In genomic region chr15:25792128-25792527, GRCh38 we compare ENCODE assay signal across 13 cellular contexts.
A peak's percentile ranks its signal among the peaks of the same experiment; 100 is the strongest.
DNase-seq lines count a peak whose midpoint lies in the region; ATAC-seq, FAIRE-seq and TF ChIP-seq lines count a peak whose summit lies in the region.
"Had no signal": no experiment of that assay in that cellular context is flagged by ENCODE, and none has a peak within 500 bp of the region (broad histone marks: within the 10 kb centered on the region; RNA-seq: fewer than 3 reads in every experiment).

No MANE protein-coding gene starts in this region.

- no peak overlapping the region for H3K9ac ChIP-seq in BLaER1 treated with 17β-estradiol and CSF1 and Interleukin-3, amounts not matched to agents 10 nM and 100 nM
- H3K9ac ChIP-seq in IMR-90 (ENCODE audit: low read depth, low read length) (no peak overlapping the region), H1 (replicated peaks in 1 of 4; ENCODE audit: extremely low read depth in 1 of 4, low read depth in 3 of 4, low read length in 3 of 4) (no peak overlapping the region)

- H3K56ac ChIP-seq in IMR-90 (ENCODE audit: extremely low read depth, insufficient read depth, low read length) = no peak overlapping the region
- no peak overlapping the region for H3K56ac ChIP-seq in H1 (replicated peaks; ENCODE audit: insufficient read length, low read depth, low read length)

- in situ Hi-C loops in IMR-90 (cut with MboI; ENCODE audit: low sequenced_read_pairs) = no loop called here

- no peaks in the 10 kb centered on the region for H3K36me3 ChIP-seq in BLaER1 treated with 17β-estradiol and CSF1 and Interleukin-3, amounts not matched to agents 10 nM and 100 nM
- H3K36me3 ChIP-seq in IMR-90 (ENCODE audit: control insufficient read depth, insufficient read depth, low read length) = no peaks in the 10 kb centered on the region
- H3K36me3 ChIP-seq in H1 (ENCODE audit: control insufficient read depth in 2 of 4, insufficient read depth in 4 of 4, low read length in 3 of 4) = no peaks in the 10 kb centered on the region
- H3K36me3 ChIP-seq in sigmoid colon = no peaks in the 10 kb centered on the region
- H3K36me3 ChIP-seq: HAP-1 had no signal

- H3K14ac ChIP-seq in IMR-90 (replicated peaks; ENCODE audit: low read depth, low read length) (no peak overlapping the region), H1 (ENCODE audit: insufficient read length) (no peak overlapping the region)

- CTCF ChIA-PET in IMR-90 (lab: Yijun Ruan, JAX) = no interaction called here
- CTCF ChIA-PET in H1 (lab: Charles Lee; ENCODE audit: partially characterized antibody) = no interaction called here
- CTCF ChIA-PET in MCF 10A (lab: Yijun Ruan, JAX) = no interaction called here

- H2BK15ac ChIP-seq in IMR-90 (ENCODE audit: low read depth, low read length) (no peak overlapping the region), H1 (ENCODE audit: low read length) (no peak overlapping the region)

- TF ChIP-seq POLR2A in IMR-90 (IDR thresholded peaks at IDR 0.05; ENCODE audit: low read depth, low read length) (no peak), H1 (IDR thresholded peaks at IDR 0.05; ENCODE audit: control extremely low read depth in 1 of 2, low read depth in 2 of 2, low read length in 2 of 2) (no peak), sigmoid colon (IDR thresholded peaks at IDR 0.05) (no peak)

- no peak overlapping the region for H2BK5ac ChIP-seq in IMR-90 (ENCODE audit: low read depth, low read length, poor library complexity, severe bottlenecking)
- H2BK5ac ChIP-seq in H1 (ENCODE audit: low read depth, low read length) = 0 out of 2 replicates have a peak overlapping the region, but pooled peaks have one; percentile 0

- peaks cover 18% of the 10 kb centered on the region for H3K9me1 ChIP-seq in IMR-90 (ENCODE audit: insufficient read depth, low read length)

- H3K9me3 Mint-ChIP-seq in MCF 10A (ENCODE audit: unreplicated experiment) = peaks cover 32% of the 10 kb centered on the region

- no peak overlapping the region for H3K4me3 Mint-ChIP-seq in MCF 10A (ENCODE audit: unreplicated experiment)

- H3K18ac ChIP-seq in IMR-90 (ENCODE audit: low read depth, low read length) (no peak overlapping the region), H1 (ENCODE audit: extremely low read depth, low read length) (0 out of 2 replicates have a peak overlapping the region, but pooled peaks have one; percentile 0)

- intact Hi-C loops in IMR-90 (cut with micrococcal nuclease) = loop anchor here (5.0 kb wide), 1 partner anchor 90 kb away; no protein-coding TSS in a partner anchor
- intact Hi-C loops in sigmoid colon (cut with DNase I) = loop anchor here (5.0 kb wide), 1 partner anchor 70 kb away; the partner anchor contains the start of gene ATP10A
- intact Hi-C loops in MCF 10A (cut with micrococcal nuclease) = no loop called here

- FAIRE-seq in H1 (lab: Jason Lieb, UNC) = no peak
- FAIRE-seq: K562 had no signal

- no peak overlapping the region for H3K4me3 ChIP-seq in BLaER1 treated with 17β-estradiol and CSF1 and Interleukin-3, amounts not matched to agents 10 nM and 100 nM
- H3K4me3 ChIP-seq in IMR-90 (ENCODE audit: insufficient read depth, low read depth, low read length) = no peak overlapping the region
- H3K4me3 ChIP-seq in H1 (ENCODE audit: extremely low read depth in 1 of 4, insufficient read depth in 2 of 4, low read depth in 3 of 4, low read length in 4 of 4) = no peak overlapping the region
- no peak overlapping the region for H3K4me3 ChIP-seq in sigmoid colon
- H3K4me3 ChIP-seq: HAP-1, K562 had no signal

- POLR2A ChIA-PET in IMR-90 (lab: Charles Lee; ENCODE audit: unreplicated experiment) (no interaction called here), H1 (lab: Charles Lee; ENCODE audit: partially characterized antibody) (no interaction called here), MCF 10A (lab: Yijun Ruan, JAX) (no interaction called here)

- peak overlapping the region; percentile 4; the same call in 1 of the 2 replicates for H3K4ac ChIP-seq in IMR-90 (ENCODE audit: low read depth, low read length)
- no peak overlapping the region for H3K4ac ChIP-seq in H1 (replicated peaks; ENCODE audit: insufficient read length, low read depth, low read length)

- ATAC-seq in IMR-90 (ENCODE audit: low read depth) = no peak
- ATAC-seq: K562 had no signal

- no peak for TF ChIP-seq CTCF in IMR-90 (conservative IDR thresholded peaks at IDR 0.05; ENCODE audit: low read depth, low read length)
- no peak for TF ChIP-seq CTCF in H1 (IDR thresholded peaks at IDR 0.05; ENCODE audit: control extremely low read depth in 1 of 3, insufficient read depth in 1 of 3, low read depth in 1 of 3, low read length in 3 of 3)
- TF ChIP-seq CTCF in sigmoid colon (IDR thresholded peaks at IDR 0.05) = no peak
- no peak for TF ChIP-seq CTCF in MCF 10A (IDR thresholded peaks at IDR 0.05; ENCODE audit: unreplicated experiment)

- H3K79me1 ChIP-seq in IMR-90 (ENCODE audit: low read depth in 1 of 2, low read length in 2 of 2) = peaks cover 17 to 72% of the 10 kb centered on the region in 2 experiments
- H3K79me1 ChIP-seq in H1 (ENCODE audit: low read depth, low read length) = no peaks in the 10 kb centered on the region

- DNase-seq in IMR-90 (no peak), H1 (ENCODE audit: low read depth in 1 of 2, low spot score in 2 of 2) (no peak), sigmoid colon (peak; percentile 63), UCSD-AML1 (lab: John Stamatoyannopoulos, UW; ENCODE audit: unreplicated experiment) (no peak), MCF 10A (ENCODE audit: unreplicated experiment) (no peak), NCI-H2029 treated with DMSO at 0.1 percent for 48 hours (lab: John Stamatoyannopoulos, UW) (no peak)
- DNase-seq: DMS53, NCI-H146, NCI-H345, NCI-H69 had no signal

- peaks cover 70 to 100% (median 100%) of the 10 kb centered on the region in 10 experiments for H3K4me1 ChIP-seq in BLaER1 treated with 17β-estradiol and CSF1 and Interleukin-3, amounts not matched to agents 10 nM and 100 nM
- H3K4me1 ChIP-seq in IMR-90 (ENCODE audit: control insufficient read depth, insufficient read depth, low read length) (peaks cover 16% of the 10 kb centered on the region), H1 (replicated peaks in 1 of 4; ENCODE audit: control insufficient read depth in 3 of 4, insufficient read depth in 4 of 4, low read length in 3 of 4) (peaks cover 0 to 6% (median under 1%) of the 10 kb centered on the region in 4 experiments; a peak in 5 of 7 replicates), sigmoid colon (peaks cover 0 to 57% (median 46%) of the 10 kb centered on the region in 4 donors)
- H3K4me1 ChIP-seq: HAP-1 had no signal

- no peaks in the 10 kb centered on the region for H3K36me3 Mint-ChIP-seq in MCF 10A (ENCODE audit: insufficient read depth, unreplicated experiment)

- H4K20me1 ChIP-seq in BLaER1 treated with 17β-estradiol and CSF1 and Interleukin-3, amounts not matched to agents 10 nM and 100 nM = peaks cover 0 to 39% (median 6%) of the 10 kb centered on the region in 11 experiments; a peak in 9 of 22 replicates
- H4K20me1 ChIP-seq in IMR-90 (ENCODE audit: insufficient read depth, low read length) = peaks cover 7% of the 10 kb centered on the region; the same call in 1 of the 2 replicates
- no peaks in the 10 kb centered on the region for H4K20me1 ChIP-seq in H1 (replicated peaks in 1 of 2; ENCODE audit: control insufficient read depth in 1 of 2, insufficient read depth in 2 of 2, low read length in 2 of 2)

- H3K4me1 Mint-ChIP-seq in MCF 10A (ENCODE audit: insufficient read depth, unreplicated experiment) = no peaks in the 10 kb centered on the region

- H2BK20ac ChIP-seq in IMR-90 (ENCODE audit: low read depth, low read length) (no peak overlapping the region), H1 (ENCODE audit: low read length) (peak overlapping the region; percentile 13; the same call in 1 of the 2 replicates)

- no peak overlapping the region for H4K8ac ChIP-seq in IMR-90 (ENCODE audit: low read depth in 2 of 2, low read length in 2 of 2)
- H4K8ac ChIP-seq in H1 (ENCODE audit: extremely low read depth, insufficient read depth, low read length) = no peak overlapping the region; the same call in 1 of the 2 replicates

- peak overlapping the region in 3 of 11 experiments; percentile 39 to 76 (median 40); a peak in 4 of 22 replicates for H3K27ac ChIP-seq in BLaER1 treated with 17β-estradiol and CSF1 and Interleukin-3, amounts not matched to agents 10 nM and 100 nM
- no peak overlapping the region for H3K27ac ChIP-seq in IMR-90 (ENCODE audit: insufficient read depth, low read length)
- H3K27ac ChIP-seq in H1 (ENCODE audit: low read depth, low read length) = no peak overlapping the region
- peak overlapping the region in 1 of 4 donors; percentile 89 for H3K27ac ChIP-seq in sigmoid colon

- H2BK12ac ChIP-seq in H1 (ENCODE audit: low read depth, low read length) = no peak overlapping the region; the same call in 1 of the 2 replicates

- no peaks in the 10 kb centered on the region for H3K9me3 ChIP-seq in BLaER1 treated with 17β-estradiol and CSF1 and Interleukin-3, amounts not matched to agents 10 nM and 100 nM (replicated peaks in 1 of 11)
- no peaks in the 10 kb centered on the region for H3K9me3 ChIP-seq in IMR-90 (ENCODE audit: control insufficient read depth, insufficient read depth, low read length)
- no peaks in the 10 kb centered on the region for H3K9me3 ChIP-seq in H1 (ENCODE audit: insufficient read depth in 2 of 2, low read depth in 1 of 2, low read length in 1 of 2)
- no peaks in the 10 kb centered on the region for H3K9me3 ChIP-seq in sigmoid colon
- H3K9me3 ChIP-seq: HAP-1 had no signal

- TF ChIP-seq EP300 in H1 (IDR thresholded peaks at IDR 0.05; ENCODE audit: borderline replicate concordance in 1 of 2, low read depth in 2 of 2, low read length in 2 of 2) = no peak
- no peak for TF ChIP-seq EP300 in sigmoid colon (IDR thresholded peaks at IDR 0.05)

- H3K4me2 ChIP-seq in BLaER1 treated with 17β-estradiol and CSF1 and Interleukin-3, amounts not matched to agents 10 nM and 100 nM = peak overlapping the region; percentile 49 to 99 (median 97)
- H3K4me2 ChIP-seq in IMR-90 (ENCODE audit: low read depth, low read length) = no peak overlapping the region
- no peak overlapping the region for H3K4me2 ChIP-seq in H1 (ENCODE audit: insufficient read depth in 1 of 2, low read depth in 2 of 2, low read length in 2 of 2)

- H3K27ac Mint-ChIP-seq in MCF 10A (ENCODE audit: low read depth, unreplicated experiment) = no peak overlapping the region

- dilution Hi-C loops in IMR-90 (cut with HindIII; ENCODE audit: low sequenced_read_pairs, unreplicated experiment) = no loop called here

- H3K23me2 ChIP-seq in H1 (ENCODE audit: low read depth, low read length) = no peaks in the 10 kb centered on the region

- H2BK120ac ChIP-seq in IMR-90 (ENCODE audit: low read depth, low read length) (no peak overlapping the region), H1 (replicated peaks; ENCODE audit: low read depth, low read length) (peak overlapping the region; percentile 9)

- WGBS in IMR-90 (ENCODE audit: extremely low coverage in 2 of 2, insufficient read length in 1 of 2), 2 experiments = no CpG with 5 or more reads among the region's 3 CpGs
- 70% methylated on average over 3 of the region's 3 CpGs; no CpG with 5 or more reads in 1 of the 2 experiments for WGBS in H1 (ENCODE audit: extremely low coverage in 1 of 2, insufficient coverage in 1 of 2, insufficient read length in 1 of 2, insufficient replicate concordance in 2 of 2, low coverage in 1 of 2, low lambda C conversion rate in 2 of 2, missing lambda C conversion rate in 1 of 2), 2 experiments
- 40 to 68% methylated on average over 3 of the region's 3 CpGs for WGBS in sigmoid colon, 2 donors

- H3K23ac ChIP-seq in IMR-90 (ENCODE audit: low read depth, low read length) (peak overlapping the region; percentile 38; the same call in 1 of the 2 replicates), H1 (ENCODE audit: insufficient read length) (no peak overlapping the region)

- H2AFZ ChIP-seq in IMR-90 (replicated peaks; ENCODE audit: low read length, poor library complexity) = no peak overlapping the region
- H2AFZ ChIP-seq in H1 (ENCODE audit: low read length) = no peak overlapping the region

- no peak overlapping the region for H4K91ac ChIP-seq in IMR-90 (ENCODE audit: insufficient read depth, low read depth, low read length)
- H4K91ac ChIP-seq in H1 (replicated peaks; ENCODE audit: insufficient read length, low read length) = no peak overlapping the region

- H3K27me3 ChIP-seq in BLaER1 treated with 17β-estradiol and CSF1 and Interleukin-3, amounts not matched to agents 10 nM and 100 nM = peaks cover 0 to 75% (median 0%) of the 10 kb centered on the region in 11 experiments; a peak in 4 of 22 replicates
- no peaks in the 10 kb centered on the region for H3K27me3 ChIP-seq in IMR-90 (ENCODE audit: control insufficient read depth, insufficient read depth, low read length)
- H3K27me3 ChIP-seq in H1 (replicated peaks in 1 of 4; ENCODE audit: control insufficient read depth in 3 of 4, extremely low read depth in 1 of 4, insufficient read depth in 3 of 4, low read length in 3 of 4) = no peaks in the 10 kb centered on the region
- no peaks in the 10 kb centered on the region for H3K27me3 ChIP-seq in sigmoid colon

- no peak overlapping the region for H2AK9ac ChIP-seq in IMR-90 (replicated peaks; ENCODE audit: low read depth, low read length, poor library complexity)

- no TSS peak for BruUV-seq in IMR-90 (replicated peaks; lab: Mats Ljungman, UMichigan)
- BruUV-seq in MCF 10A (replicated peaks; lab: Mats Ljungman, UMichigan) = no TSS peak

- H4K5ac ChIP-seq in IMR-90 (ENCODE audit: low read depth, low read length) = no peak overlapping the region
- H4K5ac ChIP-seq in H1 (ENCODE audit: insufficient read length, low read depth, low read length) = no peak overlapping the region

- H2AK5ac ChIP-seq in IMR-90 (ENCODE audit: low read depth, low read length) = peak overlapping the region; percentile 44; the same call in 1 of the 2 replicates
- no peak overlapping the region for H2AK5ac ChIP-seq in H1 (ENCODE audit: low read depth, low read length)

- H3K27me3 Mint-ChIP-seq in MCF 10A (ENCODE audit: insufficient read depth, unreplicated experiment) = no peaks in the 10 kb centered on the region

- no peak for TF ChIP-seq RAD21 in IMR-90 (IDR thresholded peaks at IDR 0.05; ENCODE audit: low read length)
- TF ChIP-seq RAD21 in H1 (IDR thresholded peaks at IDR 0.05 in 1 of 2, conservative IDR thresholded peaks at IDR 0.05 in 1 of 2; ENCODE audit: low read depth in 2 of 2, low read length in 2 of 2) = no peak

- no peaks in the 10 kb centered on the region for H3K79me2 ChIP-seq in H1 (ENCODE audit: control insufficient read depth in 1 of 2, insufficient read depth in 2 of 2, low read length in 2 of 2)

Comparison
In these comparisons a context has a peak if more than half of its experiments do, and no peak if none do; other contexts are left out.
1. H3K4me2 ChIP-seq: peak in BLaER1 treated with 17β-estradiol and CSF1 and Interleukin-3, amounts not matched to agents 10 nM and 100 nM (11 of 11); none in IMR-90 (single experiment) and H1 (0 of 2).